In the genomic region with DNA sequence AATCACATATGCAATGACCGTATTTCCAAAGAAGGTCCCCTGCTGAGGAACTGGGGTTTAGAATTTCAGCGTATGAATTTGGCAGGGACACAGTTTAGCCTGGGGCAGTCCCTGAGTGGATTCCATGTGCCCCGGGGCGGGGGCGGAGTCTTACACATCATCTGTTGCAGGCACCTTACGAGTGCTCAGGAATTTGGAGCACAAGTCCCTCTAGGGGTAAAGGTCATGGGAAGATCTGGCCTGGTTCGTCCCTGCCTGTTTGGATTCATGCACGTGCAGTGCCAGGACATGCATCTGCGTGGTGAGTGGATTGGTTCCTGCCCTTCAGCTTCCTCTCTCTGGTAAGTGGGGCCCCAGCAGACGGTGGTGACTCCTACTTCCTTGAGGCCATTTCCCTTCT, we compare ENCODE assay signal across 27 cellular contexts.
DNase-seq lines count a peak whose midpoint lies in the region; ATAC-seq and TF ChIP-seq lines count a peak whose summit lies in the region.
"Had no signal": no experiment of that assay in that cellular context is flagged by ENCODE, and none has a peak within 500 bp of the region (broad histone marks: within the 10 kb centered on the region; RNA-seq: fewer than 3 reads in every experiment).

No MANE protein-coding gene starts in this region.

- no peak overlapping the region for H3K27ac ChIP-seq in lower lobe of right lung
- H3K27ac ChIP-seq: C4-2B, gastroesophageal sphincter, hepatocyte, psoas muscle, SJSA1, WERI-Rb-1 had no signal

- H3K27me3 ChIP-seq in MG63 (no peaks in the 10 kb centered on the region), lower lobe of right lung (ENCODE audit: low read depth) (peaks cover 13% of the 10 kb centered on the region)
- H3K27me3 ChIP-seq: hepatocyte, SJSA1 had no signal

- ATAC-seq in sciatic nerve: peak; percentile 20
- no peak for ATAC-seq in lower lobe of right lung
- ATAC-seq: gastroesophageal sphincter; GM12878; left colon; psoas muscle; stimulated activated naive B cell treated with anti-CD40 and anti-IgM and Interleukin-4, amounts not matched to agents 10 μg/mL and 1 μg/mL and 100 μg/mL, for 72 hours; T-cell had no signal

- H3K9me3 ChIP-seq in MG63: no peaks in the 10 kb centered on the region
- no peaks in the 10 kb centered on the region for H3K9me3 ChIP-seq in lower lobe of right lung
- H3K9me3 ChIP-seq: breast epithelium, gastroesophageal sphincter, psoas muscle had no signal

- no peaks in the 10 kb centered on the region for H3K4me1 ChIP-seq in lower lobe of right lung
- H3K4me1 ChIP-seq: breast epithelium, gastroesophageal sphincter, psoas muscle, SJSA1 had no signal

- H3K4me3 ChIP-seq in MG63 (no peak overlapping the region), lower lobe of right lung (no peak overlapping the region)
- H3K4me3 ChIP-seq: breast epithelium, gastroesophageal sphincter, GM12878, hepatocyte, psoas muscle, SJSA1 had no signal

- intact Hi-C loops in sciatic nerve (cut with DNase I) (no loop called here), lower lobe of right lung (cut with DNase I) (no loop called here)

- DNase-seq in DMS79 treated with DMSO at 0.1 percent for 48 hours (lab: John Stamatoyannopoulos, UW): peak; percentile 41
- DNase-seq in MG63: peak; percentile 21
- peak; percentile 36 for DNase-seq in left kidney (ENCODE audit: low read depth, low spot score)
- DNase-seq in sciatic nerve (ENCODE audit: low spot score): no peak
- DNase-seq in SHP77 (lab: John Stamatoyannopoulos, UW): no peak
- no peak for DNase-seq in AG08396 (ENCODE audit: low spot score)
- DNase-seq in OCI-M1 (lab: John Stamatoyannopoulos, UW): no peak
- DNase-seq in lower lobe of right lung: no peak
- DNase-seq: activated CD4-positive, alpha-beta T cell treated with anti-CD3 and anti-CD28 coated beads for 48 hours; activated T-cell treated with anti-CD3 and anti-CD28 coated beads for 4 hours; Calu3; EL; GOT3; KBM-7; left colon; NCI-H226; NCI-H526 treated with DMSO at 0.1 percent for 48 hours; stimulated activated naive B cell treated with anti-CD40 and anti-IgM and Interleukin-4, amounts not matched to agents 10 μg/mL and 1 μg/mL and 100 μg/mL, for 72 hours; T-cell; WERI-Rb-1 had no signal

- TF ChIP-seq CTCF in lower lobe of right lung (IDR thresholded peaks at IDR 0.05): no peak

- H3K36me3 ChIP-seq in MG63: no peaks in the 10 kb centered on the region
- no peaks in the 10 kb centered on the region for H3K36me3 ChIP-seq in lower lobe of right lung
- H3K36me3 ChIP-seq: breast epithelium, gastroesophageal sphincter, SJSA1, WERI-Rb-1 had no signal

Comparison
In these comparisons a context has a peak if more than half of its experiments do, and no peak if none do; other contexts are left out.
1. DNase-seq: peak in DMS79 treated with DMSO at 0.1 percent for 48 hours (single experiment), MG63 (single experiment) and left kidney (single experiment); none in sciatic nerve (single experiment), SHP77 (0 of 2), AG08396 (single experiment), OCI-M1 (single experiment) and lower lobe of right lung (single experiment).